In genomic region chr11:60088364-60088763, GRCh38 we compare ENCODE assay signal across 8 cellular contexts. TPM values are rescaled to one million over a fixed set of nuclear protein-coding genes. Genes with fewer than 3 reads are reported as not detected.
"Had no signal": no experiment of that assay in that cellular context is flagged by ENCODE, and none has a peak within 500 bp of the region (broad histone marks: within the 10 kb centered on the region; RNA-seq: fewer than 3 reads in every experiment).

TSS of gene MS4A2 (plus strand) at chr11:60088664. CDS start at chr11:60088766, 102 bp downstream.

- H2AFZ ChIP-seq: GM23338 had no signal

- DNase-seq: H9, HCEC 1CT, IMR-90 had no signal

- ATAC-seq: GM23338 had no signal

- H3K4me2 ChIP-seq: GM23338 had no signal

- FAIRE-seq: H1, H54, HTR-8/SVneo had no signal

- H3K4me3 ChIP-seq: GM23338 had no signal

RNA-seq across cellular contexts. Expression of gene MS4A2, which starts in this region (rescaled TPM):
- total RNA-seq: GM23338, H1, H9, HT-29, IMR-90 had no signal
- polyA plus RNA-seq: GM23338, H1, IMR-90 had no signal
